Comparison of ENCODE assay signal across 21 cellular contexts in genomic region chr16:3965306-3965705, GRCh38.
"Had no signal": no experiment of that assay in that cellular context is flagged by ENCODE, and none has a peak within 500 bp of the region (broad histone marks: within the 10 kb centered on the region; RNA-seq: fewer than 3 reads in every experiment).

No MANE protein-coding gene starts in this region.

- H3K27me3 Mint-ChIP-seq: activated CD4-positive, alpha-beta memory T cell treated with anti-CD3 and anti-CD28 coated beads, Interleukin-2, amount 10 ng/mL, durations not matched to agents 7 days and 5 days had no signal

- H3K4me3 Mint-ChIP-seq: activated CD4-positive, alpha-beta memory T cell treated with anti-CD3 and anti-CD28 coated beads, Interleukin-2, amount 10 ng/mL, durations not matched to agents 7 days and 5 days; activated CD8-positive, alpha-beta memory T cell treated with anti-CD3 and anti-CD28 coated beads, Interleukin-2, amount 10 ng/mL, durations not matched to agents 7 days and 5 days; activated naive CD4-positive, alpha-beta T cell treated with anti-CD3 and anti-CD28 coated beads, Interleukin-2, amount 10 ng/mL, durations not matched to agents 7 days and 5 days; mesothelial cell of epicardium; stimulated activated naive B cell treated with anti-CD40 and anti-IgM and Interleukin-4, amounts not matched to agents 10 μg/mL and 1 μg/mL and 100 μg/mL, for 72 hours had no signal

- DNase-seq: activated CD4-positive, alpha-beta memory T cell treated with anti-CD3 and anti-CD28 coated beads, Interleukin-2, amount 10 ng/mL, durations not matched to agents 7 days and 5 days; activated CD4-positive, alpha-beta T cell treated with anti-CD3 and anti-CD28 coated beads for 4 hours; activated CD4-positive, CD25-positive, alpha-beta regulatory T cell; activated CD8-positive, alpha-beta memory T cell treated with anti-CD3 and anti-CD28 coated beads, Interleukin-2, amount 10 ng/mL, durations not matched to agents 7 days and 5 days; activated effector memory CD4-positive, alpha-beta T cell treated with anti-CD3 and anti-CD28 coated beads, Interleukin-2, amount 50 U/mL, for 16 hours; activated naive CD4-positive, alpha-beta T cell treated with anti-CD3 and anti-CD28 coated beads, Interleukin-2, amount 10 ng/mL, durations not matched to agents 7 days and 5 days; activated T-cell treated with anti-CD3 and anti-CD28 coated beads for 4 hours; amygdala; cortex of kidney; erythroblast; foreskin keratinocyte; left ventricle myocardium superior; mammary epithelial cell; stimulated activated CD4-positive, alpha-beta T cell treated with anti-CD3 and anti-CD28 coated beads, Interleukin-2, amount 100 ng/mL, for 48 hours; stimulated activated CD8-positive, alpha-beta memory T cell treated with anti-CD3 and anti-CD28 coated beads, Interleukin-4, amount 100 ng/mL, for 48 hours; stimulated activated naive B cell treated with anti-CD40 and anti-IgM and Interleukin-4, amounts not matched to agents 10 μg/mL and 1 μg/mL and 100 μg/mL, for 72 hours; T-helper 1 cell; T1000; transverse colon had no signal

- H3K27me3 ChIP-seq: foreskin keratinocyte, transverse colon had no signal

- H3K4me1 ChIP-seq: foreskin keratinocyte had no signal

- H3K4me3 ChIP-seq: transverse colon had no signal

- ATAC-seq: activated CD8-positive, alpha-beta memory T cell treated with anti-CD3 and anti-CD28 coated beads, Interleukin-2, amount 10 ng/mL, durations not matched to agents 7 days and 5 days; foreskin keratinocyte; left ventricle myocardium superior; stimulated activated naive B cell treated with anti-CD40 and anti-IgM and Interleukin-4, amounts not matched to agents 10 μg/mL and 1 μg/mL and 100 μg/mL, for 72 hours had no signal

- H3K9me3 ChIP-seq: transverse colon had no signal

- H3K27ac Mint-ChIP-seq: activated CD4-positive, alpha-beta memory T cell treated with anti-CD3 and anti-CD28 coated beads, Interleukin-2, amount 10 ng/mL, durations not matched to agents 7 days and 5 days; activated CD8-positive, alpha-beta memory T cell treated with anti-CD3 and anti-CD28 coated beads, Interleukin-2, amount 10 ng/mL, durations not matched to agents 7 days and 5 days; activated naive CD4-positive, alpha-beta T cell treated with anti-CD3 and anti-CD28 coated beads, Interleukin-2, amount 10 ng/mL, durations not matched to agents 7 days and 5 days; mesothelial cell of epicardium; progenitor cell of endocrine pancreas; stimulated activated naive B cell treated with anti-CD40 and anti-IgM and Interleukin-4, amounts not matched to agents 10 μg/mL and 1 μg/mL and 100 μg/mL, for 72 hours had no signal

- H3K9me3 Mint-ChIP-seq: activated CD4-positive, alpha-beta memory T cell treated with anti-CD3 and anti-CD28 coated beads, Interleukin-2, amount 10 ng/mL, durations not matched to agents 7 days and 5 days; mesothelial cell of epicardium had no signal

- H3K27ac ChIP-seq: foreskin keratinocyte, transverse colon had no signal
